10 cellular contexts compared by ENCODE assay signal in the genomic region with DNA sequence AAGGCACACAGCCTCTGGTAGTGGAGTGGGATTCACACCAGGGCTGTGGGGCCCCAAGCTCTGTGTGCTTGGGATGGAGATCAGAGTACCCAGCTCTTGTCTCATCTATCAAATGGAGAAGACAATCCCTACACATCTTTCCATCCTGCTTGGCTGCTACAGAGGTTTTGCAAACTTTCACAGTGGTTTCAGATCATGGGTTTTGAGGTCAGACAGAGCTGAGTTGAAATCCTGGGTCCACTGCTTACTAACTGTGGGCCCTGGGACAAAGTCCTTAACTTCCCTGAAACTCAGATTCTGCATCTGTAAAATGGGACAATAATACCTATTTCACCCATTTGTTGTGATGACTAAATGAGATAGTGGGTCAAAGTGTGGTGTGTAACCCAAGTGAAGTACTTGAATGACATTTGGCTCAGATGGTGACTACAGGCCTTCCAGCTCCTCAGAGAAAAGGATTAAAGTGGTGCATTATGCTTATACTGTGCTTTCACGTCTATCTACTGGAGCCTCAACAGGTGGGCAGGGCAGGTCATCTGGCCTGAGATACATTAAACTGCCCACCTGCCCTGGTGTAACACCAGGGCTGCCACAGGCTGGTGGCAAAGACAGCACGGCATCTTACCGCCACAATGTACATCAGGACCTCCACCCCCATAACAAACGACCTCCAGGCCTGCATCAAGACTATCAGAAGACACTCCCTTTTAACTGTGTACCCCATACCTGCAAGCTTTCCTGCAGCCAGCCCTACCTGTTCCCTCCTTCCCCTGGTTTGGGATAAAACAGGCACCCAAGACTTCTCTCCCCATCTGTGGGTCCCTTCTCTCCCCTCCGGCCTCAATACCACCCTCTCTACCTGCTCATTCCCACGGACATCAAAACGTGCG. TPM values are rescaled to one million over a fixed set of nuclear protein-coding genes. Genes with fewer than 3 reads are reported as not detected.
DNase-seq lines count a peak whose midpoint lies in the region; ATAC-seq and TF ChIP-seq lines count a peak whose summit lies in the region.
"Had no signal": no experiment of that assay in that cellular context is flagged by ENCODE, and none has a peak within 500 bp of the region (broad histone marks: within the 10 kb centered on the region; RNA-seq: fewer than 3 reads in every experiment).

No MANE protein-coding gene starts in this region.

- H3K4me3 Mint-ChIP-seq in activated T-helper 2 cell treated with anti-CD3 and anti-CD28 coated beads, Interferon-gamma antibody, Interleukin-2, Interleukin-4, amounts not matched to agents 10 μg/mL and 5 μg/mL and 100 μg/mL, durations not matched to agents 14 hours and 24 hours and 36 hours (ENCODE audit: low read depth): peak overlapping the region; percentile 92
- H3K4me3 Mint-ChIP-seq in naive thymus-derived CD8-positive, alpha-beta T cell: peak overlapping the region; percentile 92 to 97 (median 94)

- H3K4me1 ChIP-seq in ACC112 (ENCODE audit: control insufficient read depth, insufficient read depth, low read length, unreplicated experiment): peaks cover 46% of the 10 kb centered on the region

- peak overlapping the region; percentile 77; the same call in 1 of the 2 replicates for H3K27ac ChIP-seq in ACC112 (ENCODE audit: low read depth, low read length)

- peaks cover 63% of the 10 kb centered on the region for H3K4me1 Mint-ChIP-seq in activated T-helper 2 cell treated with anti-CD3 and anti-CD28 coated beads, Interferon-gamma antibody, Interleukin-2, Interleukin-4, amounts not matched to agents 10 μg/mL and 5 μg/mL and 100 μg/mL, durations not matched to agents 14 hours and 24 hours and 36 hours (ENCODE audit: low read depth)
- peaks cover 44 to 90% (median 86%) of the 10 kb centered on the region in 4 donors for H3K4me1 Mint-ChIP-seq in naive thymus-derived CD8-positive, alpha-beta T cell

- no peak overlapping the region for H2AFZ ChIP-seq in ACC112 (ENCODE audit: low read length, unreplicated experiment)

- intact Hi-C loops in activated T-helper 2 cell treated with anti-CD3 and anti-CD28 coated beads, Interferon-gamma antibody, Interleukin-2, Interleukin-4, amounts not matched to agents 10 μg/mL and 5 μg/mL and 100 μg/mL, durations not matched to agents 14 hours and 24 hours and 36 hours (cut with micrococcal nuclease): loop anchor here (1.0 to 5.0 kb wide), 6 partner anchors 17 to 147 kb away; a partner anchor contains a TSS

- H3K27me3 ChIP-seq in ACC112 (ENCODE audit: insufficient read depth, low read length): no peaks in the 10 kb centered on the region

- H3K4me3 ChIP-seq in ACC112 (ENCODE audit: low read depth, low read length): no peak overlapping the region

- ATAC-seq in naive thymus-derived CD8-positive, alpha-beta T cell: no peak

- POLR2A ChIA-PET in naive thymus-derived CD8-positive, alpha-beta T cell (lab: Charles Lee): interaction anchor here (2.5 to 45.2 kb wide), 5 partner anchors 3 to 134 kb away, joined by 6 to 1842 read pairs (median 580); a partner anchor contains a TSS

- H3K36me3 ChIP-seq in ACC112 (ENCODE audit: insufficient read depth, low read length): no peaks in the 10 kb centered on the region

- H3K27me3 Mint-ChIP-seq in activated T-helper 2 cell treated with anti-CD3 and anti-CD28 coated beads, Interferon-gamma antibody, Interleukin-2, Interleukin-4, amounts not matched to agents 10 μg/mL and 5 μg/mL and 100 μg/mL, durations not matched to agents 14 hours and 24 hours and 36 hours (ENCODE audit: low read depth): no peaks in the 10 kb centered on the region
- no peaks in the 10 kb centered on the region for H3K27me3 Mint-ChIP-seq in naive thymus-derived CD8-positive, alpha-beta T cell

- no peaks in the 10 kb centered on the region for H3K9me3 Mint-ChIP-seq in activated T-helper 2 cell treated with anti-CD3 and anti-CD28 coated beads, Interferon-gamma antibody, Interleukin-2, Interleukin-4, amounts not matched to agents 10 μg/mL and 5 μg/mL and 100 μg/mL, durations not matched to agents 14 hours and 24 hours and 36 hours
- H3K9me3 Mint-ChIP-seq in naive thymus-derived CD8-positive, alpha-beta T cell: no peaks in the 10 kb centered on the region

- TF ChIP-seq POLR2A in GM19193 (IDR thresholded peaks at IDR 0.05; ENCODE audit: extremely low read depth, insufficient read depth, insufficient read length): peak; percentile 9

- H3K27ac Mint-ChIP-seq in activated T-helper 2 cell treated with anti-CD3 and anti-CD28 coated beads, Interferon-gamma antibody, Interleukin-2, Interleukin-4, amounts not matched to agents 10 μg/mL and 5 μg/mL and 100 μg/mL, durations not matched to agents 14 hours and 24 hours and 36 hours: peak overlapping the region; percentile 98
- peak overlapping the region; percentile 95 to 100 (median 98) for H3K27ac Mint-ChIP-seq in naive thymus-derived CD8-positive, alpha-beta T cell

- H3K79me2 ChIP-seq in ACC112 (ENCODE audit: control insufficient read depth, insufficient read depth, low read length, unreplicated experiment): peaks cover 2% of the 10 kb centered on the region

- no peak for DNase-seq in activated T-helper 2 cell treated with anti-CD3 and anti-CD28 coated beads, Interferon-gamma antibody, Interleukin-2, Interleukin-4, amounts not matched to agents 10 μg/mL and 5 μg/mL and 100 μg/mL, durations not matched to agents 14 hours and 24 hours and 36 hours (ENCODE audit: low spot score)
- no peak for DNase-seq in naive thymus-derived CD8-positive, alpha-beta T cell
- DNase-seq in NCI-H146 treated with DMSO at 0.1 percent for 48 hours (lab: John Stamatoyannopoulos, UW; ENCODE audit: unreplicated experiment) (no peak), HPDE6-E6E7 (ENCODE audit: extremely low spot score) (no peak), DMS79 treated with DMSO at 0.1 percent for 48 hours (lab: John Stamatoyannopoulos, UW) (no peak), D341Med (ENCODE audit: low spot score) (no peak)
- DNase-seq: COR-L47, NCI-H510A treated with DMSO at 0.1 percent for 48 hours had no signal

- H3K36me3 Mint-ChIP-seq in activated T-helper 2 cell treated with anti-CD3 and anti-CD28 coated beads, Interferon-gamma antibody, Interleukin-2, Interleukin-4, amounts not matched to agents 10 μg/mL and 5 μg/mL and 100 μg/mL, durations not matched to agents 14 hours and 24 hours and 36 hours (ENCODE audit: low read depth): peaks cover 42% of the 10 kb centered on the region
- peaks cover 0 to 21% (median 19%) of the 10 kb centered on the region in 3 donors for H3K36me3 Mint-ChIP-seq in naive thymus-derived CD8-positive, alpha-beta T cell

RNA-seq across cellular contexts. Expression of a gene that starts 0.8 kb away (rescaled TPM):
- total RNA-seq in activated T-helper 2 cell treated with anti-CD3 and anti-CD28 coated beads, Interferon-gamma antibody, Interleukin-2, Interleukin-4, amounts not matched to agents 10 μg/mL and 5 μg/mL and 100 μg/mL, durations not matched to agents 14 hours and 24 hours and 36 hours: 164 TPM in 2 replicates
- total RNA-seq in naive thymus-derived CD8-positive, alpha-beta T cell: 100 to 1,000 TPM; 125 to 126 TPM
- polyA plus RNA-seq in naive thymus-derived CD8-positive, alpha-beta T cell: 1 to 10 TPM; 3.7 to 7.0 (median 4.9) TPM

RNA-seq across cellular contexts. Expression of a gene that starts 50.4 kb away (rescaled TPM):
- total RNA-seq in activated T-helper 2 cell treated with anti-CD3 and anti-CD28 coated beads, Interferon-gamma antibody, Interleukin-2, Interleukin-4, amounts not matched to agents 10 μg/mL and 5 μg/mL and 100 μg/mL, durations not matched to agents 14 hours and 24 hours and 36 hours: 167 and 170 TPM in 2 replicates
- 100 to 1,000 TPM; 143 to 144 TPM for total RNA-seq in naive thymus-derived CD8-positive, alpha-beta T cell
- 10 to 100 TPM in 1 of 3 donors, 1 to 10 TPM in 2; 6.3 to 11.8 (median 9.4) TPM for polyA plus RNA-seq in naive thymus-derived CD8-positive, alpha-beta T cell
